Comparison of ENCODE assay signal across 2 cellular contexts in the genomic region with DNA sequence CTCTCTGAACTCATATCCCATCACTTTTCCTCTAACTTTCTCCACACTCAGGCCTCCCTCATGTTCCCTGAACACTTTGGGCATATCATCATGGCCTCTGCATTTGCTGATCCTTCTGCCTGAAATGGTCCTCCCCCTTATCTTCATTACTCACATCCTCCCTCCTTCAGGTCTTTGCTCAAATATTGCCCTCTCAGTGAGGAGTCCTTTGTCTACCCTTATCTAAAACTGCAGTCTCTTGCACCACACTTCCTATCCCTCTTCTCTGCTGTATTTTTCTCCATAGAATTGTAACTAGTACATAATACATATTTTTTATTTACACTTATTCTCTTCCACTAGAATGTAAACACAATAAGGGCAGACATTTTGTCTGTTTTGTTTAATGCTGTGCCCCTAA.
TF ChIP-seq lines count a peak whose summit lies in the region.

No MANE protein-coding gene starts in this region.

TF ChIP-seq in IMR-90, 13 proteins besides CTCF, POLR2A, EP300 and RAD21:
- TF ChIP-seq NFE2L2 (IDR thresholded peaks at IDR 0.05; ENCODE audit: low read depth, low read length) (no peak), CHD1 (IDR thresholded peaks at IDR 0.05; ENCODE audit: low read depth, low read length) (no peak), CEBPB (IDR thresholded peaks at IDR 0.05; ENCODE audit: low read depth, low read length) (no peak), FOS (IDR thresholded peaks at IDR 0.05; ENCODE audit: low read depth, low read length) (no peak), MAFK (IDR thresholded peaks at IDR 0.05; ENCODE audit: low read depth, low read length) (no peak), RFX5 (IDR thresholded peaks at IDR 0.05; ENCODE audit: low read depth, low read length) (no peak), RCOR1 (IDR thresholded peaks at IDR 0.05; ENCODE audit: insufficient replicate concordance, low read length) (no peak), BHLHE40 (IDR thresholded peaks at IDR 0.05; ENCODE audit: low read depth, low read length) (no peak), SMC3 (IDR thresholded peaks at IDR 0.05; ENCODE audit: low read depth, low read length) (no peak), MXI1 (IDR thresholded peaks at IDR 0.05; ENCODE audit: borderline replicate concordance, low read depth, low read length) (no peak), MAZ (IDR thresholded peaks at IDR 0.05; ENCODE audit: borderline replicate concordance, low read depth, low read length) (no peak)
- TF ChIP-seq, protein P1, sequence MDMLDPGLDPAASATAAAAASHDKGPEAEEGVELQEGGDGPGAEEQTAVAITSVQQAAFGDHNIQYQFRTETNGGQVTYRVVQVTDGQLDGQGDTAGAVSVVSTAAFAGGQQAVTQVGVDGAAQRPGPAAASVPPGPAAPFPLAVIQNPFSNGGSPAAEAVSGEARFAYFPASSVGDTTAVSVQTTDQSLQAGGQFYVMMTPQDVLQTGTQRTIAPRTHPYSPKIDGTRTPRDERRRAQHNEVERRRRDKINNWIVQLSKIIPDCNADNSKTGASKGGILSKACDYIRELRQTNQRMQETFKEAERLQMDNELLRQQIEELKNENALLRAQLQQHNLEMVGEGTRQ (IDR thresholded peaks at IDR 0.05; ENCODE audit: low read depth, low read length), result no peak
- TF ChIP-seq, protein P2, sequence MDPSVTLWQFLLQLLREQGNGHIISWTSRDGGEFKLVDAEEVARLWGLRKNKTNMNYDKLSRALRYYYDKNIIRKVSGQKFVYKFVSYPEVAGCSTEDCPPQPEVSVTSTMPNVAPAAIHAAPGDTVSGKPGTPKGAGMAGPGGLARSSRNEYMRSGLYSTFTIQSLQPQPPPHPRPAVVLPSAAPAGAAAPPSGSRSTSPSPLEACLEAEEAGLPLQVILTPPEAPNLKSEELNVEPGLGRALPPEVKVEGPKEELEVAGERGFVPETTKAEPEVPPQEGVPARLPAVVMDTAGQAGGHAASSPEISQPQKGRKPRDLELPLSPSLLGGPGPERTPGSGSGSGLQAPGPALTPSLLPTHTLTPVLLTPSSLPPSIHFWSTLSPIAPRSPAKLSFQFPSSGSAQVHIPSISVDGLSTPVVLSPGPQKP (IDR thresholded peaks at IDR 0.05; ENCODE audit: borderline replicate concordance, low read depth, low read length), result no peak
TF ChIP-seq in IMR-90: peak in this region for 0.

TF ChIP-seq in K562, 482 proteins besides CTCF, POLR2A, EP300 and RAD21 (continues in another document):
- TF ChIP-seq NCOA4 (IDR thresholded peaks at IDR 0.05; ENCODE audit: partially characterized antibody) (no peak), KDM1A (IDR thresholded peaks at IDR 0.05) (peak; percentile 71 to 88; a peak in 3 of 4 replicates), ZNF75A (CRISPR knock-in tag; IDR thresholded peaks at IDR 0.05) (no peak), ETV1 (tag; conservative IDR thresholded peaks at IDR 0.05; ENCODE audit: low read depth) (peak; percentile 62; the same call in 1 of the 2 replicates), ESRRB (CRISPR knock-in tag; IDR thresholded peaks at IDR 0.05; ENCODE audit: borderline replicate concordance) (no peak), ZNF165 (CRISPR knock-in tag; IDR thresholded peaks at IDR 0.05; ENCODE audit: borderline replicate concordance) (no peak), CEBPG (CRISPR knock-in tag; IDR thresholded peaks at IDR 0.05) (peak; percentile 50; the same call in 1 of the 2 replicates), CEBPG (tag; conservative IDR thresholded peaks at IDR 0.05 in 1 of 2, IDR thresholded peaks at IDR 0.05 in 1 of 2) (peak in 1 of 2 experiments; percentile 59; a peak in 1 of 4 replicates), NFE2 (IDR thresholded peaks at IDR 0.05; ENCODE audit: low read depth) (peak; percentile 43; the same call in 1 of the 2 replicates), GATAD2B (IDR thresholded peaks at IDR 0.05; ENCODE audit: borderline replicate concordance) (peak; percentile 31; the same call in 1 of the 2 replicates), KDM2B (CRISPR knock-in tag; IDR thresholded peaks at IDR 0.05) (no peak), NCOA2 (IDR thresholded peaks at IDR 0.05; ENCODE audit: partially characterized antibody in 2 of 2) (no peak), ATF7 (IDR thresholded peaks at IDR 0.05) (0 out of 2 replicates have a peak, but pooled peaks have one; percentile 21), HDAC3 (IDR thresholded peaks at IDR 0.05; ENCODE audit: borderline replicate concordance, partially characterized antibody) (peak; percentile 41), NBN (IDR thresholded peaks at IDR 0.05; ENCODE audit: low read depth) (0 out of 2 replicates have a peak, but pooled peaks have one; percentile 54), ZNF253 (CRISPR knock-in tag; conservative IDR thresholded peaks at IDR 0.05) (no peak), ZNF174 (CRISPR knock-in tag; IDR thresholded peaks at IDR 0.05) (no peak), RAD51 (IDR thresholded peaks at IDR 0.05; ENCODE audit: borderline replicate concordance, low read depth) (no peak), TRIM24 (IDR thresholded peaks at IDR 0.05) (peak; percentile 73 to 89), ZNF232 (CRISPR knock-in tag; IDR thresholded peaks at IDR 0.05) (no peak), HDAC2 (IDR thresholded peaks at IDR 0.05) (peak; percentile 45), ARID1B (IDR thresholded peaks at IDR 0.05) (peak; percentile 94), NEUROD1 (IDR thresholded peaks at IDR 0.05; ENCODE audit: borderline replicate concordance, low read depth, low read length, partially characterized antibody) (peak; percentile 32), MTA2 (IDR thresholded peaks at IDR 0.05; ENCODE audit: low read depth) (peak; percentile 51), POLR2AphosphoS5 (IDR thresholded peaks at IDR 0.05; ENCODE audit: control insufficient read depth, insufficient read depth, low read depth, low read length) (peak; percentile 58; the same call in 1 of the 2 replicates), RNF2 (IDR thresholded peaks at IDR 0.05) (0 out of 2 replicates have a peak, but pooled peaks have one; percentile 36), SMARCA4 (IDR thresholded peaks at IDR 0.05) (peak; percentile 94), JUND (IDR thresholded peaks at IDR 0.05; ENCODE audit: borderline replicate concordance, low read depth, low read length) (peak; percentile 74), JUND (tag; IDR thresholded peaks at IDR 0.05; ENCODE audit: borderline replicate concordance, low read depth, low read length) (peak; percentile 59; the same call in 1 of the 3 replicates), ZBTB17 (CRISPR knock-in tag; IDR thresholded peaks at IDR 0.05) (no peak), CTBP1 (IDR thresholded peaks at IDR 0.05; ENCODE audit: borderline replicate concordance) (peak; percentile 94)
- TF ChIP-seq, protein P3, sequence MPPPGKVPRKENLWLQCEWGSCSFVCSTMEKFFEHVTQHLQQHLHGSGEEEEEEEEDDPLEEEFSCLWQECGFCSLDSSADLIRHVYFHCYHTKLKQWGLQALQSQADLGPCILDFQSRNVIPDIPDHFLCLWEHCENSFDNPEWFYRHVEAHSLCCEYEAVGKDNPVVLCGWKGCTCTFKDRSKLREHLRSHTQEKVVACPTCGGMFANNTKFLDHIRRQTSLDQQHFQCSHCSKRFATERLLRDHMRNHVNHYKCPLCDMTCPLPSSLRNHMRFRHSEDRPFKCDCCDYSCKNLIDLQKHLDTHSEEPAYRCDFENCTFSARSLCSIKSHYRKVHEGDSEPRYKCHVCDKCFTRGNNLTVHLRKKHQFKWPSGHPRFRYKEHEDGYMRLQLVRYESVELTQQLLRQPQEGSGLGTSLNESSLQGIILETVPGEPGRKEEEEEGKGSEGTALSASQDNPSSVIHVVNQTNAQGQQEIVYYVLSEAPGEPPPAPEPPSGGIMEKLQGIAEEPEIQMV (tag; conservative IDR thresholded peaks at IDR 0.05; ENCODE audit: low read depth), result no peak
- TF ChIP-seq, protein P4, sequence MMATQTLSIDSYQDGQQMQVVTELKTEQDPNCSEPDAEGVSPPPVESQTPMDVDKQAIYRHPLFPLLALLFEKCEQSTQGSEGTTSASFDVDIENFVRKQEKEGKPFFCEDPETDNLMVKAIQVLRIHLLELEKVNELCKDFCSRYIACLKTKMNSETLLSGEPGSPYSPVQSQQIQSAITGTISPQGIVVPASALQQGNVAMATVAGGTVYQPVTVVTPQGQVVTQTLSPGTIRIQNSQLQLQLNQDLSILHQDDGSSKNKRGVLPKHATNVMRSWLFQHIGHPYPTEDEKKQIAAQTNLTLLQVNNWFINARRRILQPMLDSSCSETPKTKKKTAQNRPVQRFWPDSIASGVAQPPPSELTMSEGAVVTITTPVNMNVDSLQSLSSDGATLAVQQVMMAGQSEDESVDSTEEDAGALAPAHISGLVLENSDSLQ (IDR thresholded peaks at IDR 0.05), result peak; percentile 26; the same call in 1 of the 2 replicates
- TF ChIP-seq, protein P5, sequence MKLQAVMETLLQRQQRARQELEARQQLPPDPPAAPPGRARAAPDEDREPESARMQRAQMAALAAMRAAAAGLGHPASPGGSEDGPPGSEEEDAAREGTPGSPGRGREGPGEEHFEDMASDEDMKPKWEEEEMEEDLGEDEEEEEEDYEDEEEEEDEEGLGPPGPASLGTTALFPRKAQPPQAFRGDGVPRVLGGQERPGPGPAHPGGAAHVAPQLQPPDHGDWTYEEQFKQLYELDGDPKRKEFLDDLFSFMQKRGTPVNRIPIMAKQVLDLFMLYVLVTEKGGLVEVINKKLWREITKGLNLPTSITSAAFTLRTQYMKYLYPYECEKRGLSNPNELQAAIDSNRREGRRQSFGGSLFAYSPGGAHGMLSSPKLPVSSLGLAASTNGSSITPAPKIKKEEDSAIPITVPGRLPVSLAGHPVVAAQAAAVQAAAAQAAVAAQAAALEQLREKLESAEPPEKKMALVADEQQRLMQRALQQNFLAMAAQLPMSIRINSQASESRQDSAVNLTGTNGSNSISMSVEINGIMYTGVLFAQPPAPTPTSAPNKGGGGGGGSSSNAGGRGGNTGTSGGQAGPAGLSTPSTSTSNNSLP (IDR thresholded peaks at IDR 0.05; ENCODE audit: borderline replicate concordance, low read depth, low read length), result peak; percentile 23; the same call in 1 of the 2 replicates
- TF ChIP-seq, protein P6, sequence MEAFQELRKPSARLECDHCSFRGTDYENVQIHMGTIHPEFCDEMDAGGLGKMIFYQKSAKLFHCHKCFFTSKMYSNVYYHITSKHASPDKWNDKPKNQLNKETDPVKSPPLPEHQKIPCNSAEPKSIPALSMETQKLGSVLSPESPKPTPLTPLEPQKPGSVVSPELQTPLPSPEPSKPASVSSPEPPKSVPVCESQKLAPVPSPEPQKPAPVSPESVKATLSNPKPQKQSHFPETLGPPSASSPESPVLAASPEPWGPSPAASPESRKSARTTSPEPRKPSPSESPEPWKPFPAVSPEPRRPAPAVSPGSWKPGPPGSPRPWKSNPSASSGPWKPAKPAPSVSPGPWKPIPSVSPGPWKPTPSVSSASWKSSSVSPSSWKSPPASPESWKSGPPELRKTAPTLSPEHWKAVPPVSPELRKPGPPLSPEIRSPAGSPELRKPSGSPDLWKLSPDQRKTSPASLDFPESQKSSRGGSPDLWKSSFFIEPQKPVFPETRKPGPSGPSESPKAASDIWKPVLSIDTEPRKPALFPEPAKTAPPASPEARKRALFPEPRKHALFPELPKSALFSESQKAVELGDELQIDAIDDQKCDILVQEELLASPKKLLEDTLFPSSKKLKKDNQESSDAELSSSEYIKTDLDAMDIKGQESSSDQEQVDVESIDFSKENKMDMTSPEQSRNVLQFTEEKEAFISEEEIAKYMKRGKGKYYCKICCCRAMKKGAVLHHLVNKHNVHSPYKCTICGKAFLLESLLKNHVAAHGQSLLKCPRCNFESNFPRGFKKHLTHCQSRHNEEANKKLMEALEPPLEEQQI (IDR thresholded peaks at IDR 0.05), result peak; percentile 96
- TF ChIP-seq, protein P7, sequence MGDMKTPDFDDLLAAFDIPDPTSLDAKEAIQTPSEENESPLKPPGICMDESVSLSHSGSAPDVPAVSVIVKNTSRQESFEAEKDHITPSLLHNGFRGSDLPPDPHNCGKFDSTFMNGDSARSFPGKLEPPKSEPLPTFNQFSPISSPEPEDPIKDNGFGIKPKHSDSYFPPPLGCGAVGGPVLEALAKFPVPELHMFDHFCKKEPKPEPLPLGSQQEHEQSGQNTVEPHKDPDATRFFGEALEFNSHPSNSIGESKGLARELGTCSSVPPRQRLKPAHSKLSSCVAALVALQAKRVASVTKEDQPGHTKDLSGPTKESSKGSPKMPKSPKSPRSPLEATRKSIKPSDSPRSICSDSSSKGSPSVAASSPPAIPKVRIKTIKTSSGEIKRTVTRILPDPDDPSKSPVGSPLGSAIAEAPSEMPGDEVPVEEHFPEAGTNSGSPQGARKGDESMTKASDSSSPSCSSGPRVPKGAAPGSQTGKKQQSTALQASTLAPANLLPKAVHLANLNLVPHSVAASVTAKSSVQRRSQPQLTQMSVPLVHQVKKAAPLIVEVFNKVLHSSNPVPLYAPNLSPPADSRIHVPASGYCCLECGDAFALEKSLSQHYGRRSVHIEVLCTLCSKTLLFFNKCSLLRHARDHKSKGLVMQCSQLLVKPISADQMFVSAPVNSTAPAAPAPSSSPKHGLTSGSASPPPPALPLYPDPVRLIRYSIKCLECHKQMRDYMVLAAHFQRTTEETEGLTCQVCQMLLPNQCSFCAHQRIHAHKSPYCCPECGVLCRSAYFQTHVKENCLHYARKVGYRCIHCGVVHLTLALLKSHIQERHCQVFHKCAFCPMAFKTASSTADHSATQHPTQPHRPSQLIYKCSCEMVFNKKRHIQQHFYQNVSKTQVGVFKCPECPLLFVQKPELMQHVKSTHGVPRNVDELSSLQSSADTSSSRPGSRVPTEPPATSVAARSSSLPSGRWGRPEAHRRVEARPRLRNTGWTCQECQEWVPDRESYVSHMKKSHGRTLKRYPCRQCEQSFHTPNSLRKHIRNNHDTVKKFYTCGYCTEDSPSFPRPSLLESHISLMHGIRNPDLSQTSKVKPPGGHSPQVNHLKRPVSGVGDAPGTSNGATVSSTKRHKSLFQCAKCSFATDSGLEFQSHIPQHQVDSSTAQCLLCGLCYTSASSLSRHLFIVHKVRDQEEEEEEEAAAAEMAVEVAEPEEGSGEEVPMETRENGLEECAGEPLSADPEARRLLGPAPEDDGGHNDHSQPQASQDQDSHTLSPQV (IDR thresholded peaks at IDR 0.05), result 0 out of 2 replicates have a peak, but pooled peaks have one; percentile 41
- TF ChIP-seq, protein P8, sequence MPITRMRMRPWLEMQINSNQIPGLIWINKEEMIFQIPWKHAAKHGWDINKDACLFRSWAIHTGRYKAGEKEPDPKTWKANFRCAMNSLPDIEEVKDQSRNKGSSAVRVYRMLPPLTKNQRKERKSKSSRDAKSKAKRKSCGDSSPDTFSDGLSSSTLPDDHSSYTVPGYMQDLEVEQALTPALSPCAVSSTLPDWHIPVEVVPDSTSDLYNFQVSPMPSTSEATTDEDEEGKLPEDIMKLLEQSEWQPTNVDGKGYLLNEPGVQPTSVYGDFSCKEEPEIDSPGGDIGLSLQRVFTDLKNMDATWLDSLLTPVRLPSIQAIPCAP (CRISPR knock-in tag; IDR thresholded peaks at IDR 0.05; ENCODE audit: borderline replicate concordance), result no peak
- TF ChIP-seq, protein P9, sequence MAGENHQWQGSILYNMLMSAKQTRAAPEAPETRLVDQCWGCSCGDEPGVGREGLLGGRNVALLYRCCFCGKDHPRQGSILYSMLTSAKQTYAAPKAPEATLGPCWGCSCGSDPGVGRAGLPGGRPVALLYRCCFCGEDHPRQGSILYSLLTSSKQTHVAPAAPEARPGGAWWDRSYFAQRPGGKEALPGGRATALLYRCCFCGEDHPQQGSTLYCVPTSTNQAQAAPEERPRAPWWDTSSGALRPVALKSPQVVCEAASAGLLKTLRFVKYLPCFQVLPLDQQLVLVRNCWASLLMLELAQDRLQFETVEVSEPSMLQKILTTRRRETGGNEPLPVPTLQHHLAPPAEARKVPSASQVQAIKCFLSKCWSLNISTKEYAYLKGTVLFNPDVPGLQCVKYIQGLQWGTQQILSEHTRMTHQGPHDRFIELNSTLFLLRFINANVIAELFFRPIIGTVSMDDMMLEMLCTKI (IDR thresholded peaks at IDR 0.05; ENCODE audit: partially characterized antibody), result no peak
- TF ChIP-seq, protein P10, sequence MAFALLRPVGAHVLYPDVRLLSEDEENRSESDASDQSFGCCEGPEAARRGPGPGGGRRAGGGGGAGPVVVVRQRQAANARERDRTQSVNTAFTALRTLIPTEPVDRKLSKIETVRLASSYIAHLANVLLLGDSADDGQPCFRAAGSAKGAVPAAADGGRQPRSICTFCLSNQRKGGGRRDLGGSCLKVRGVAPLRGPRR (CRISPR knock-in tag; IDR thresholded peaks at IDR 0.05), result no peak
